In genomic region chr2:238134393-238134785, GRCh38 we compare ENCODE assay signal across 30 cellular contexts. TPM values are rescaled to one million over a fixed set of nuclear protein-coding genes. Genes with fewer than 3 reads are reported as not detected.
"Had no signal": no experiment of that assay in that cellular context is flagged by ENCODE, and none has a peak within 500 bp of the region (broad histone marks: within the 10 kb centered on the region; RNA-seq: fewer than 3 reads in every experiment).

No MANE protein-coding gene starts in this region.

- H3K4me2 ChIP-seq: hepatocyte had no signal

- H3K4me3 ChIP-seq: adrenal gland, body of pancreas, coronary artery, dorsolateral prefrontal cortex, gastrocnemius medialis, hepatocyte, prostate gland, tibial nerve had no signal

- H3K9me3 ChIP-seq: adrenal gland, body of pancreas, gastrocnemius medialis, prostate gland, tibial nerve had no signal

- H3K27me3 ChIP-seq: adrenal gland, body of pancreas, dorsolateral prefrontal cortex, gastrocnemius medialis, hepatocyte had no signal

- ATAC-seq: body of pancreas, gastrocnemius medialis, left lobe of liver, natural killer cell had no signal

- H3K4me1 ChIP-seq: adrenal gland, prostate gland had no signal

- H3K27ac ChIP-seq: adrenal gland, body of pancreas, coronary artery, dorsolateral prefrontal cortex, hepatocyte, prostate gland, tibial nerve, VCaP had no signal

- FAIRE-seq: TTC549 had no signal

- H3K36me3 ChIP-seq: adrenal gland, gastrocnemius medialis, prostate gland had no signal

- H3K79me2 ChIP-seq: hepatocyte had no signal

- DNase-seq: activated CD4-positive, alpha-beta T cell treated with anti-CD3 and anti-CD28 coated beads for 4 hours; activated CD4-positive, alpha-beta T cell treated with anti-CD3 and anti-CD28 coated beads, Interleukin-2, amount 50 U/mL, for 48 hours; activated CD8-positive, alpha-beta memory T cell treated with anti-CD3 and anti-CD28 coated beads for 24 hours; activated naive CD4-positive, alpha-beta T cell treated with anti-CD3 and anti-CD28 coated beads for 36 hours; activated naive CD8-positive, alpha-beta T cell treated with anti-CD3 and anti-CD28 coated beads for 36 hours; activated T-cell treated with anti-CD3 and anti-CD28 coated beads, Interleukin-2, amount 50 U/mL, for 1 hour; adrenal gland; body of pancreas; cerebellar nuclear complex; dorsolateral prefrontal cortex; effector memory CD4-positive, alpha-beta T cell; mammary epithelial cell; midbrain; natural killer cell; stimulated activated CD4-positive, alpha-beta T cell treated with anti-CD3 and anti-CD28 coated beads, Interleukin-2, amount 100 ng/mL, for 48 hours; stimulated activated naive CD4-positive, alpha-beta T cell treated with Interleukin-2 at 50 U/mL for 16 hours; T-helper 9 cell had no signal

RNA-seq across cellular contexts. Expression of gene KLHL30, which starts 4.1 kb away (rescaled TPM):
- total RNA-seq: activated naive CD4-positive, alpha-beta T cell treated with anti-CD3 and anti-CD28 coated beads for 36 hours; activated naive CD8-positive, alpha-beta T cell treated with anti-CD3 and anti-CD28 coated beads for 36 hours; activated T-helper 1 cell treated with anti-CD3 and anti-CD28 coated beads, Interleukin-12 subunit alpha, Interleukin-12 subunit beta, Interleukin-2, Interleukin-4 antibody, amounts not matched to agents 30 ng/mL and 10 ng/mL and 1 ng/mL, durations not matched to agents 14 hours and 24 hours and 36 hours; hepatocyte; natural killer cell; T-helper 1 cell treated with Interleukin-12 subunit alpha and Interleukin-12 subunit beta and Interleukin-4 antibody, amounts not matched to agents 30 ng/mL and 1 ng/mL, for 36 hours; temporal lobe had no signal

RNA-seq across cellular contexts. Expression of gene ERFE, which starts 24.4 kb away (rescaled TPM):
- total RNA-seq: activated T-helper 1 cell treated with anti-CD3 and anti-CD28 coated beads, Interleukin-12 subunit alpha, Interleukin-12 subunit beta, Interleukin-2, Interleukin-4 antibody, amounts not matched to agents 30 ng/mL and 10 ng/mL and 1 ng/mL, durations not matched to agents 14 hours and 24 hours and 36 hours; left lobe of liver; T-helper 1 cell treated with Interleukin-12 subunit alpha and Interleukin-12 subunit beta and Interleukin-4 antibody, amounts not matched to agents 30 ng/mL and 1 ng/mL, for 36 hours; tibial nerve had no signal

RNA-seq across cellular contexts. Expression of gene ESPNL, which starts 34.2 kb away (rescaled TPM):
- total RNA-seq: activated naive CD8-positive, alpha-beta T cell treated with anti-CD3 and anti-CD28 coated beads for 36 hours; aorta; body of pancreas; natural killer cell; osteocyte had no signal
- polyA plus RNA-seq: mammary epithelial cell had no signal
